In the genomic region with DNA sequence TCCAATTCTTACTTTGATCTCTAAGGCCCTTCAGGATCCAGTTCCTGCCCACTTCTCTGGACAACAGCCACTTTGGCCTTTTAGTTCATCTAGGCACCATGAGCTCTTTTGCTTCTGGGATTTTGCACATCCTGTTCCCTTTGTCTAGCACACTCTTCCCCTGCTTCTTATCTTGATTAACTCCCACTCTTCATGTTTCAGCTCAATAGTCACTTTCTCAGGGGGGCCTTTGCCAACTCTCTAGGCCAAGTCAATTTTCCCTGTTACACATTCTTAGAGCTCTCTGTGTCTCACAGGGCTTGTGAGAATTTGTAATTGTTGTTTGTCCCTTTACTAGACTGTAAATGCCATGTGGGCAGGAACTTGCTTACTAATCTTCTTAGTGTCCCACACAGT, we compare ENCODE assay signal across 18 cellular contexts. TPM values are rescaled to one million over a fixed set of nuclear protein-coding genes. Genes with fewer than 3 reads are reported as not detected.
DNase-seq lines count a peak whose midpoint lies in the region; ATAC-seq and TF ChIP-seq lines count a peak whose summit lies in the region.
"Had no signal": no experiment of that assay in that cellular context is flagged by ENCODE, and none has a peak within 500 bp of the region (broad histone marks: within the 10 kb centered on the region; RNA-seq: fewer than 3 reads in every experiment).

No MANE protein-coding gene starts in this region.

- no TSS peak for BruUV-seq in OCI-LY7 (replicated peaks; lab: Mats Ljungman, UMichigan)

- H3K9me3 ChIP-seq in CD4-positive, alpha-beta T cell (ENCODE audit: control insufficient read depth, low read length), result no peaks in the 10 kb centered on the region
- H3K9me3 ChIP-seq in OCI-LY7 (ENCODE audit: low read length), result no peaks in the 10 kb centered on the region
- no peaks in the 10 kb centered on the region for H3K9me3 ChIP-seq in naive thymus-derived CD4-positive, alpha-beta T cell (ENCODE audit: control insufficient read depth in 2 of 3, low read length in 3 of 3)
- no peaks in the 10 kb centered on the region for H3K9me3 ChIP-seq in effector memory CD4-positive, alpha-beta T cell (ENCODE audit: control insufficient read depth, low read length)

- H4K20me1 ChIP-seq in OCI-LY7 (ENCODE audit: insufficient read depth, low read length), result no peaks in the 10 kb centered on the region

- no peak for ATAC-seq in CD4-positive, alpha-beta T cell (ENCODE audit: poor library complexity)
- ATAC-seq in naive thymus-derived CD4-positive, alpha-beta T cell, result no peak
- ATAC-seq: GM23338, natural killer cell, T-helper 17 cell had no signal

- no peak overlapping the region for H3K27ac Mint-ChIP-seq in CD4-positive, alpha-beta T cell
- H3K27ac Mint-ChIP-seq in naive thymus-derived CD4-positive, alpha-beta T cell, result no peak overlapping the region
- H3K27ac Mint-ChIP-seq in T-helper 2 cell treated with Interferon-gamma antibody and Interleukin-4, amounts not matched to agents 5 μg/mL and 100 μg/mL, for 36 hours, result no peak overlapping the region
- H3K27ac Mint-ChIP-seq: GM23338, memory B cell, natural killer cell, T-helper 17 cell had no signal

- H3K9me3 Mint-ChIP-seq in CD4-positive, alpha-beta T cell, result no peaks in the 10 kb centered on the region
- H3K9me3 Mint-ChIP-seq in naive thymus-derived CD4-positive, alpha-beta T cell, result peaks cover 0 to 2% (median 0%) of the 10 kb centered on the region in 11 donors
- H3K9me3 Mint-ChIP-seq in T-helper 2 cell treated with Interferon-gamma antibody and Interleukin-4, amounts not matched to agents 5 μg/mL and 100 μg/mL, for 36 hours, result no peaks in the 10 kb centered on the region
- H3K9me3 Mint-ChIP-seq: memory B cell, natural killer cell had no signal

- H3K36me3 ChIP-seq in OCI-LY7 (ENCODE audit: insufficient read depth, low read length) (no peaks in the 10 kb centered on the region), rectal smooth muscle tissue (ENCODE audit: control insufficient read depth, insufficient read depth, low read length) (no peaks in the 10 kb centered on the region)
- no peaks in the 10 kb centered on the region for H3K36me3 ChIP-seq in naive thymus-derived CD4-positive, alpha-beta T cell (ENCODE audit: control insufficient read depth in 2 of 3, insufficient read depth in 3 of 3, low read length in 3 of 3)
- no peaks in the 10 kb centered on the region for H3K36me3 ChIP-seq in effector memory CD4-positive, alpha-beta T cell (ENCODE audit: control insufficient read depth, insufficient read depth, low read length)

- CTCF ChIA-PET in CD4-positive, alpha-beta T cell (lab: Charles Lee), result no interaction called here
- CTCF ChIA-PET in OCI-LY7 (lab: Charles Lee; ENCODE audit: unreplicated experiment), result interaction anchor here (0.9 kb wide), 1 partner anchor 42 kb away, joined by 6 read pairs; no protein-coding TSS in a partner anchor
- CTCF ChIA-PET in naive thymus-derived CD4-positive, alpha-beta T cell (lab: Charles Lee), result interaction anchor here (0.7 to 0.9 kb wide), 2 partner anchors 12 to 246 kb away, joined by 4 read pairs; no protein-coding TSS in a partner anchor

- POLR2A ChIA-PET in CD4-positive, alpha-beta T cell (lab: Charles Lee), result no interaction called here
- POLR2A ChIA-PET in OCI-LY7 (lab: Charles Lee), result interaction anchor here (0.6 kb wide), 2 partner anchors 119 to 142 kb away, joined by 3 to 4 read pairs; partner anchors contain the start of gene SCAND1
- POLR2A ChIA-PET in naive thymus-derived CD4-positive, alpha-beta T cell (lab: Charles Lee), result no interaction called here

- no peaks in the 10 kb centered on the region for H3K9me2 ChIP-seq in OCI-LY7 (ENCODE audit: insufficient read depth, low read length)

- TF ChIP-seq CTCF in CD4-positive, alpha-beta T cell (IDR thresholded peaks at IDR 0.05), result no peak
- TF ChIP-seq CTCF in OCI-LY7 (conservative IDR thresholded peaks at IDR 0.05; ENCODE audit: low read length), result no peak
- TF ChIP-seq CTCF in fibroblast of the aortic adventitia (IDR thresholded peaks at IDR 0.05; ENCODE audit: insufficient read depth, low read length), result no peak

- H3K9ac ChIP-seq in rectal smooth muscle tissue (ENCODE audit: low read length), result no peak overlapping the region

- no peaks in the 10 kb centered on the region for H3K79me2 ChIP-seq in OCI-LY7 (ENCODE audit: insufficient read depth, low read depth, low read length)

- peaks cover 16% of the 10 kb centered on the region for H3K4me1 Mint-ChIP-seq in CD4-positive, alpha-beta T cell (ENCODE audit: low read depth)
- H3K4me1 Mint-ChIP-seq in naive thymus-derived CD4-positive, alpha-beta T cell, result peaks cover 10 to 19% (median 13%) of the 10 kb centered on the region in 7 donors
- peaks cover 12% of the 10 kb centered on the region for H3K4me1 Mint-ChIP-seq in T-helper 2 cell treated with Interferon-gamma antibody and Interleukin-4, amounts not matched to agents 5 μg/mL and 100 μg/mL, for 36 hours (ENCODE audit: low read depth)

- no peak for DNase-seq in CD4-positive, alpha-beta T cell
- DNase-seq in OCI-LY7 (ENCODE audit: low spot score) (no peak), fibroblast of the aortic adventitia (ENCODE audit: low read depth) (peak; percentile 64), NCI-H2081 (lab: John Stamatoyannopoulos, UW) (no peak)
- no peak for DNase-seq in naive thymus-derived CD4-positive, alpha-beta T cell
- DNase-seq in effector memory CD4-positive, alpha-beta T cell, result no peak
- DNase-seq in T-helper 2 cell treated with Interferon-gamma antibody and Interleukin-4, amounts not matched to agents 5 μg/mL and 100 μg/mL, for 36 hours (ENCODE audit: low spot score), result no peak
- DNase-seq: activated CD4-positive, CD25-positive, alpha-beta regulatory T cell; activated effector memory CD4-positive, alpha-beta T cell treated with Interleukin-2 at 50 U/mL for 16 hours; amygdala; IMR-90; natural killer cell; NCI-H1930; NCI-H510A treated with DMSO at 0.1 percent for 48 hours; T-helper 17 cell had no signal

- peaks cover 18% of the 10 kb centered on the region for H3K27me3 ChIP-seq in CD4-positive, alpha-beta T cell (ENCODE audit: control insufficient read depth, insufficient read depth, low read length)
- no peaks in the 10 kb centered on the region for H3K27me3 ChIP-seq in rectal smooth muscle tissue (ENCODE audit: control insufficient read depth, insufficient read depth, low read length)
- peaks cover 0 to 9% of the 10 kb centered on the region in 2 donors for H3K27me3 ChIP-seq in naive thymus-derived CD4-positive, alpha-beta T cell (ENCODE audit: control insufficient read depth in 2 of 2, insufficient read depth in 2 of 2, low read length in 2 of 2)
- peaks cover 16% of the 10 kb centered on the region for H3K27me3 ChIP-seq in effector memory CD4-positive, alpha-beta T cell (replicated peaks; ENCODE audit: control insufficient read depth, insufficient read depth, low read length, poor library complexity, severe bottlenecking)

- peak overlapping the region; percentile 73; the same call in 1 of the 2 replicates for H2AFZ ChIP-seq in OCI-LY7 (ENCODE audit: low read length)
- H2AFZ ChIP-seq: GM23338 had no signal

- H3K4me3 ChIP-seq in OCI-LY7 (ENCODE audit: low read depth, low read length, poor library complexity, severe bottlenecking) (no peak overlapping the region), fibroblast of the aortic adventitia (ENCODE audit: low read depth, low read length) (no peak overlapping the region), rectal smooth muscle tissue (ENCODE audit: low read length) (peak overlapping the region; percentile 2)
- no peak overlapping the region for H3K4me3 ChIP-seq in naive thymus-derived CD4-positive, alpha-beta T cell (ENCODE audit: low read length)
- H3K4me3 ChIP-seq in effector memory CD4-positive, alpha-beta T cell (ENCODE audit: insufficient read depth, low read depth, low read length, poor library complexity, severe bottlenecking), result no peak overlapping the region
- H3K4me3 ChIP-seq: GM23338 had no signal

- H3K4me2 ChIP-seq in OCI-LY7 (ENCODE audit: low read length), result peak overlapping the region; percentile 0; the same call in 1 of the 2 replicates

- H3K4me1 ChIP-seq in OCI-LY7 (ENCODE audit: insufficient read depth, low read length, poor library complexity, severe bottlenecking) (peaks cover 76% of the 10 kb centered on the region), rectal smooth muscle tissue (ENCODE audit: control insufficient read depth, insufficient read depth, low read length) (peaks cover 5% of the 10 kb centered on the region)
- peaks cover 3 to 11% of the 10 kb centered on the region in 2 donors for H3K4me1 ChIP-seq in naive thymus-derived CD4-positive, alpha-beta T cell (ENCODE audit: control insufficient read depth in 2 of 2, insufficient read depth in 2 of 2, low read length in 2 of 2)
- peaks cover 8% of the 10 kb centered on the region for H3K4me1 ChIP-seq in effector memory CD4-positive, alpha-beta T cell (ENCODE audit: control insufficient read depth, insufficient read depth, low read length, poor library complexity, severe bottlenecking)

- H3K27ac ChIP-seq in CD4-positive, alpha-beta T cell (ENCODE audit: low read depth, low read length), result no peak overlapping the region
- H3K27ac ChIP-seq in OCI-LY7 (ENCODE audit: low read depth, low read length, poor library complexity, severe bottlenecking) (no peak overlapping the region), rectal smooth muscle tissue (ENCODE audit: low read depth, low read length) (peak overlapping the region; percentile 14)
- H3K27ac ChIP-seq in naive thymus-derived CD4-positive, alpha-beta T cell (ENCODE audit: low read depth, low read length), result no peak overlapping the region
- no peak overlapping the region for H3K27ac ChIP-seq in effector memory CD4-positive, alpha-beta T cell (ENCODE audit: insufficient read depth, low read length, poor library complexity, severe bottlenecking)

- peak overlapping the region; percentile 21 for H3K4me3 Mint-ChIP-seq in CD4-positive, alpha-beta T cell
- H3K4me3 Mint-ChIP-seq in naive thymus-derived CD4-positive, alpha-beta T cell, result no peak overlapping the region
- no peak overlapping the region for H3K4me3 Mint-ChIP-seq in T-helper 2 cell treated with Interferon-gamma antibody and Interleukin-4, amounts not matched to agents 5 μg/mL and 100 μg/mL, for 36 hours
- H3K4me3 Mint-ChIP-seq: GM23338, memory B cell, natural killer cell, T-helper 17 cell had no signal

- H3K36me3 Mint-ChIP-seq in CD4-positive, alpha-beta T cell (ENCODE audit: low read depth), result peaks cover 5% of the 10 kb centered on the region
- H3K36me3 Mint-ChIP-seq in naive thymus-derived CD4-positive, alpha-beta T cell, result peaks cover 0 to 6% (median 1%) of the 10 kb centered on the region in 5 donors
- H3K36me3 Mint-ChIP-seq in T-helper 2 cell treated with Interferon-gamma antibody and Interleukin-4, amounts not matched to agents 5 μg/mL and 100 μg/mL, for 36 hours (ENCODE audit: low read depth), result peaks cover 3% of the 10 kb centered on the region
- H3K36me3 Mint-ChIP-seq: natural killer cell had no signal

- H3K27me3 Mint-ChIP-seq in CD4-positive, alpha-beta T cell, result peaks cover 24% of the 10 kb centered on the region
- peaks cover 15 to 31% (median 17%) of the 10 kb centered on the region in 5 donors for H3K27me3 Mint-ChIP-seq in naive thymus-derived CD4-positive, alpha-beta T cell
- peaks cover 32% of the 10 kb centered on the region for H3K27me3 Mint-ChIP-seq in T-helper 2 cell treated with Interferon-gamma antibody and Interleukin-4, amounts not matched to agents 5 μg/mL and 100 μg/mL, for 36 hours (ENCODE audit: low read depth)

- intact Hi-C loops in CD4-positive, alpha-beta T cell (cut with DNase I, micrococcal nuclease), result loop anchor here in 1 of 2 experiments (10.0 kb wide), 1 partner anchor 218 kb away; no protein-coding TSS in a partner anchor
- intact Hi-C loops in OCI-LY7 (cut with micrococcal nuclease; ENCODE audit: unreplicated experiment), result loop anchor here (10.0 kb wide), 1 partner anchor 332 kb away; no protein-coding TSS in a partner anchor
- intact Hi-C loops in naive thymus-derived CD4-positive, alpha-beta T cell (cut with micrococcal nuclease), result no loop called here

RNA-seq across cellular contexts. Expression of gene EPB41L1, which starts 58.1 kb away (rescaled TPM):
- total RNA-seq in CD4-positive, alpha-beta T cell, result under 1 TPM; 0.19 to 0.25 TPM
- 0.26 and 0.54 TPM in 2 replicates for total RNA-seq in OCI-LY7 (2014; rRNA removed; shearing (Covaris generic))
- total RNA-seq in OCI-LY7 (2022) (1.4 and 1.6 TPM in 2 replicates), fibroblast of the aortic adventitia (ENCODE audit: low replicate concordance) (13.5 and 18.1 TPM in 2 replicates)
- under 1 TPM in 4 of 5 experiments, not detected in 1; 0.05 to 0.81 (median 0.74) TPM for total RNA-seq in naive thymus-derived CD4-positive, alpha-beta T cell
- under 1 TPM in 1 of 2 donors, not detected in 1; 0.08 TPM for polyA plus RNA-seq in naive thymus-derived CD4-positive, alpha-beta T cell
